In genomic region chr1:210407207-210407886, GRCh38 we compare ENCODE assay signal across 8 cellular contexts.
DNase-seq lines count a peak whose midpoint lies in the region; ATAC-seq and TF ChIP-seq lines count a peak whose summit lies in the region.

No MANE protein-coding gene starts in this region.

- no peaks in the 10 kb centered on the region for H3K27me3 Mint-ChIP-seq in T-helper 17 cell

- ATAC-seq in T-helper 17 cell: peak; percentile 78
- ATAC-seq in HG03108 (IDR thresholded peaks at IDR 0.05; ENCODE audit: unreplicated experiment): no peak

- H3K36me3 Mint-ChIP-seq in T-helper 17 cell (ENCODE audit: low read depth): peaks cover 3% of the 10 kb centered on the region

- peaks cover 2% of the 10 kb centered on the region for H3K4me1 Mint-ChIP-seq in T-helper 17 cell

- TF ChIP-seq CTCF in GM10266 (IDR thresholded peaks at IDR 0.05; ENCODE audit: control insufficient read depth, insufficient read depth, low read depth, missing control alignments) (peak; percentile 90), HFF-Myc (IDR thresholded peaks at IDR 0.05; ENCODE audit: low read depth, low read length, missing control alignments) (peak; percentile 92)

- H3K9me3 ChIP-seq in T-helper 17 cell (ENCODE audit: control insufficient read depth, low read length, poor library complexity, severe bottlenecking): no peaks in the 10 kb centered on the region

- no peak overlapping the region for H3K27ac Mint-ChIP-seq in T-helper 17 cell

- DNase-seq in GM10266 (ENCODE audit: extremely low spot score) (peak; percentile 59), HFF-Myc (ENCODE audit: extremely low read depth, low read depth) (peak; percentile 30), NCI-H1105 (lab: John Stamatoyannopoulos, UW) (peak; percentile 65), T-helper 17 cell (peak; percentile 48 to 70 (median 55)), amniotic epithelial cell (ENCODE audit: low read depth) (peak; percentile 40), hippocampal formation (lab: John Stamatoyannopoulos, UW) (peak; percentile 56 to 69)
- peak; percentile 62 to 78 (median 65) for DNase-seq in stimulated activated CD4-positive, alpha-beta T cell treated with anti-CD3 and anti-CD28 coated beads, Interleukin-12 subunit alpha, Interleukin-12 subunit beta, amount 100 ng/mL, for 48 hours (ENCODE audit: low read depth in 2 of 3, low spot score in 1 of 3)

- no peak overlapping the region for H3K4me3 Mint-ChIP-seq in T-helper 17 cell

- no peak overlapping the region for H3K4me3 ChIP-seq in HFF-Myc (replicated peaks; ENCODE audit: low read depth, low read length)
